Comparison of ENCODE assay signal across 23 cellular contexts in the genomic region with DNA sequence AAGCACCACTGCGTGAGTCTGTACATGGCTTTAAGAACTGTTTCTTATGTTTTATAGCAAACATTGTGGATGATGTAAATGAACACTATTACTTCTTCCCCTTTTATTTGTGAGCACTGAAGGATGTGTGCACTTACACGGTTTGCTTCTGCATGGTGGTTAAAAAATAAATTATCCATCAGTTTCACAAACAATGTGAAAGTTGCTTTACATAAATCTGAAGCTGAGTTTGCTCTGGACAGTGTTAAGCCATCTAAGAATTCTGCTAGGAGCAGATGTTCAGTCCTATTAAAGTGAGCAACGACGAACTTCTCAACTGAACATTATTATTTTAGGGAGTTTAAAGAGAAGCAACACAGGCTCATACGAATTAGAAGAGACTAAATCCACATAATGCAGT. TPM values are rescaled to one million over a fixed set of nuclear protein-coding genes. Genes with fewer than 3 reads are reported as not detected.
A peak's percentile ranks its signal among the peaks of the same experiment; 100 is the strongest.
DNase-seq lines count a peak whose midpoint lies in the region; ATAC-seq and TF ChIP-seq lines count a peak whose summit lies in the region.
"Had no signal": no experiment of that assay in that cellular context is flagged by ENCODE, and none has a peak within 500 bp of the region (broad histone marks: within the 10 kb centered on the region; RNA-seq: fewer than 3 reads in every experiment).

No MANE protein-coding gene starts in this region.

- intact Hi-C loops in lower leg skin (cut with DNase I; ENCODE audit: low total_unique reads), result loop anchor here (1.0 kb wide), 1 partner anchor 35 kb away; no protein-coding TSS in a partner anchor

- no peak overlapping the region for H3K9ac ChIP-seq in OCI-LY3 (ENCODE audit: low read length)

- H3K4me1 ChIP-seq in OCI-LY3 (ENCODE audit: low read length), result peaks cover 20% of the 10 kb centered on the region
- H3K4me1 ChIP-seq in effector memory CD4-positive, alpha-beta T cell (ENCODE audit: control insufficient read depth, insufficient read depth, low read length, poor library complexity, severe bottlenecking), result no peaks in the 10 kb centered on the region
- H3K4me1 ChIP-seq: BE2C had no signal

- H3K36me3 ChIP-seq in OCI-LY3 (replicated peaks; ENCODE audit: low read depth, low read length), result no peaks in the 10 kb centered on the region
- no peaks in the 10 kb centered on the region for H3K36me3 ChIP-seq in effector memory CD4-positive, alpha-beta T cell (ENCODE audit: control insufficient read depth, insufficient read depth, low read length)
- H3K36me3 ChIP-seq: BE2C, suprapubic skin had no signal

- 59 to 61% methylated on average over 5 of the region's 5 CpGs for WGBS in lower leg skin, 2 donors

- no peaks in the 10 kb centered on the region for H3K9me3 ChIP-seq in OCI-LY3 (ENCODE audit: insufficient read depth, low read length)
- no peaks in the 10 kb centered on the region for H3K9me3 ChIP-seq in effector memory CD4-positive, alpha-beta T cell (ENCODE audit: control insufficient read depth, low read length)
- H3K9me3 ChIP-seq: BE2C, suprapubic skin had no signal

- no peak overlapping the region for H3K4me3 Mint-ChIP-seq in stimulated activated naive B cell treated with anti-CD40 and anti-IgM and Interleukin-4, amounts not matched to agents 10 μg/mL and 1 μg/mL and 100 μg/mL, for 72 hours
- no peak overlapping the region for H3K4me3 Mint-ChIP-seq in activated T-cell treated with anti-CD3 and anti-CD28 coated beads, Interleukin-2, amount 50 U/mL, for 24 hours
- H3K4me3 Mint-ChIP-seq: activated naive CD8-positive, alpha-beta T cell; memory B cell; natural killer cell; T-helper 1 cell treated with Interleukin-12 subunit alpha and Interleukin-12 subunit beta and Interleukin-4 antibody, amounts not matched to agents 30 μg/mL and 1 μg/mL, for 36 hours had no signal

- peak; percentile 70 for ATAC-seq in GM18909 (IDR thresholded peaks at IDR 0.05; ENCODE audit: poor library complexity, unreplicated experiment)
- peak; percentile 55 for ATAC-seq in HG02840 (IDR thresholded peaks at IDR 0.05; ENCODE audit: low FRiP score, unreplicated experiment)
- ATAC-seq in stimulated activated naive B cell treated with anti-CD40 and anti-IgM and Interleukin-4, amounts not matched to agents 10 μg/mL and 1 μg/mL and 100 μg/mL, for 72 hours (replicated peaks), result peak; percentile 30 to 43
- ATAC-seq: natural killer cell had no signal

- no peaks in the 10 kb centered on the region for H3K27me3 Mint-ChIP-seq in stimulated activated naive B cell treated with anti-CD40 and anti-IgM and Interleukin-4, amounts not matched to agents 10 μg/mL and 1 μg/mL and 100 μg/mL, for 72 hours
- no peaks in the 10 kb centered on the region for H3K27me3 Mint-ChIP-seq in activated T-cell treated with anti-CD3 and anti-CD28 coated beads, Interleukin-2, amount 50 U/mL, for 24 hours
- H3K27me3 Mint-ChIP-seq: memory B cell had no signal

- TF ChIP-seq CTCF in OCI-LY3 (IDR thresholded peaks at IDR 0.05; ENCODE audit: low read depth, low read length) (no peak), lower leg skin (IDR thresholded peaks at IDR 0.05) (no peak)

- H3K4me2 ChIP-seq in OCI-LY3 (ENCODE audit: low read length), result peak overlapping the region; percentile 12; the same call in 1 of the 2 replicates

- H3K4me3 ChIP-seq in OCI-LY3 (ENCODE audit: low read length), result no peak overlapping the region
- H3K4me3 ChIP-seq in effector memory CD4-positive, alpha-beta T cell (ENCODE audit: insufficient read depth, low read depth, low read length, poor library complexity, severe bottlenecking), result no peak overlapping the region
- no peak overlapping the region for H3K4me3 ChIP-seq in lower leg skin (ENCODE audit: low read depth, poor library complexity, severe bottlenecking)
- H3K4me3 ChIP-seq: skin epidermis, suprapubic skin had no signal

- H2AFZ ChIP-seq in OCI-LY3 (ENCODE audit: low read depth, low read length), result no peak overlapping the region

- H4K20me1 ChIP-seq in OCI-LY3 (ENCODE audit: insufficient read depth, low read length), result no peaks in the 10 kb centered on the region

- TF ChIP-seq POLR2A in lower leg skin (IDR thresholded peaks at IDR 0.05), result no peak

- H3K27ac Mint-ChIP-seq in stimulated activated naive B cell treated with anti-CD40 and anti-IgM and Interleukin-4, amounts not matched to agents 10 μg/mL and 1 μg/mL and 100 μg/mL, for 72 hours, result no peak overlapping the region
- H3K27ac Mint-ChIP-seq in activated T-cell treated with anti-CD3 and anti-CD28 coated beads, Interleukin-2, amount 50 U/mL, for 24 hours, result no peak overlapping the region
- H3K27ac Mint-ChIP-seq: activated naive CD8-positive, alpha-beta T cell; memory B cell; T-helper 1 cell treated with Interleukin-12 subunit alpha and Interleukin-12 subunit beta and Interleukin-4 antibody, amounts not matched to agents 30 μg/mL and 1 μg/mL, for 36 hours had no signal

- no peaks in the 10 kb centered on the region for H3K27me3 ChIP-seq in OCI-LY3 (ENCODE audit: low read depth, low read length)
- H3K27me3 ChIP-seq in effector memory CD4-positive, alpha-beta T cell (replicated peaks; ENCODE audit: control insufficient read depth, insufficient read depth, low read length, poor library complexity, severe bottlenecking), result no peaks in the 10 kb centered on the region
- H3K27me3 ChIP-seq: BE2C, suprapubic skin had no signal

- H3K79me2 ChIP-seq in OCI-LY3 (ENCODE audit: low read length), result no peaks in the 10 kb centered on the region

- H3K9me3 Mint-ChIP-seq in stimulated activated naive B cell treated with anti-CD40 and anti-IgM and Interleukin-4, amounts not matched to agents 10 μg/mL and 1 μg/mL and 100 μg/mL, for 72 hours, result no peaks in the 10 kb centered on the region
- H3K9me3 Mint-ChIP-seq in activated T-cell treated with anti-CD3 and anti-CD28 coated beads, Interleukin-2, amount 50 U/mL, for 24 hours, result no peaks in the 10 kb centered on the region
- H3K9me3 Mint-ChIP-seq: memory B cell; natural killer cell; T-helper 1 cell treated with Interleukin-12 subunit alpha and Interleukin-12 subunit beta and Interleukin-4 antibody, amounts not matched to agents 30 μg/mL and 1 μg/mL, for 36 hours had no signal

- no peak overlapping the region for H3K27ac ChIP-seq in OCI-LY3 (ENCODE audit: low read length)
- no peak overlapping the region for H3K27ac ChIP-seq in effector memory CD4-positive, alpha-beta T cell (ENCODE audit: insufficient read depth, low read length, poor library complexity, severe bottlenecking)
- H3K27ac ChIP-seq: skin epidermis, suprapubic skin had no signal

- H3K4me1 Mint-ChIP-seq in stimulated activated naive B cell treated with anti-CD40 and anti-IgM and Interleukin-4, amounts not matched to agents 10 μg/mL and 1 μg/mL and 100 μg/mL, for 72 hours, result peaks cover 28 to 42% of the 10 kb centered on the region in 2 donors
- H3K4me1 Mint-ChIP-seq in activated T-cell treated with anti-CD3 and anti-CD28 coated beads, Interleukin-2, amount 50 U/mL, for 24 hours (ENCODE audit: low read depth), result peaks cover 2% of the 10 kb centered on the region

- no peaks in the 10 kb centered on the region for H3K36me3 Mint-ChIP-seq in stimulated activated naive B cell treated with anti-CD40 and anti-IgM and Interleukin-4, amounts not matched to agents 10 μg/mL and 1 μg/mL and 100 μg/mL, for 72 hours
- H3K36me3 Mint-ChIP-seq in activated T-cell treated with anti-CD3 and anti-CD28 coated beads, Interleukin-2, amount 50 U/mL, for 24 hours (ENCODE audit: low read depth), result no peaks in the 10 kb centered on the region
- H3K36me3 Mint-ChIP-seq: activated naive CD8-positive, alpha-beta T cell; memory B cell; natural killer cell had no signal

- DNase-seq in stimulated activated naive B cell treated with anti-CD40 and anti-IgM and Interleukin-4, amounts not matched to agents 10 μg/mL and 1 μg/mL and 100 μg/mL, for 72 hours, result no peak
- no peak for DNase-seq in effector memory CD4-positive, alpha-beta T cell
- DNase-seq in lower leg skin (ENCODE audit: low spot score in 2 of 2) (no peak), NCI-H748 treated with DMSO at 0.1 percent for 48 hours (lab: John Stamatoyannopoulos, UW) (no peak)
- no peak for DNase-seq in activated T-cell treated with anti-CD3 and anti-CD28 coated beads, Interleukin-2, amount 50 U/mL, for 24 hours
- DNase-seq: activated CD4-positive, alpha-beta T cell treated with anti-CD3 and anti-CD28 coated beads, Interleukin-2, amount 50 U/mL, for 4 hours; activated T-cell treated with anti-CD3 and anti-CD28 coated beads, Interleukin-2, amount 50 U/mL, for 1 hour; BE2C; GF-D8; hippocampal formation; natural killer cell; NCI-H1930; NCI-H446 treated with DMSO at 0.1 percent for 48 hours; Right ventricle myocardium superior; stimulated activated CD4-positive, alpha-beta T cell treated with anti-CD3 and anti-CD28 coated beads, Interleukin-4, amount 100 ng/mL, for 4 hours had no signal

RNA-seq across cellular contexts. Expression of a gene that starts 52.4 kb away (rescaled TPM):
- total RNA-seq in lower leg skin, result 100 to 1,000 TPM in 3 of 4 donors, 10 to 100 TPM in 1; 99.6 to 305 (median 127) TPM
